10 cellular contexts compared by ENCODE assay signal in the genomic region with DNA sequence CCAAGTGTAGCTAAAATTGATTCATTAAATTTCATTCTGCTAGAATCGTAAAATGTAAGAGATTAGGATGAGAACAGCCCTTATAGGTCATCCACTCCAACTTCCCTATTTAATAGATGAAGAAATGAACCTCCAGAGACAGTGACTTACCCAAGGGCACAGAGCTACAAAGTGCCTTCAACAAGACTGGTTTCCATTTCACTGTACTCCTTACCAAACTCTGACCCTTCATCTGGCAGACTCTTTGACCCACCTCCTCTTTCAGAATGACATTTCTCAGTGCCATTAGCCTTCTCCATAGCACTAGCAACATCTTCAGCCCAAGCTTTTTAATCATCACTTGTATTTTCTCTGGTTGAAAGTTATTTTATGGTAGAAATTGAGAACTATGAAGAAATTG.
DNase-seq lines count a peak whose midpoint lies in the region; ATAC-seq and TF ChIP-seq lines count a peak whose summit lies in the region.
"Had no signal": no experiment of that assay in that cellular context is flagged by ENCODE, and none has a peak within 500 bp of the region (broad histone marks: within the 10 kb centered on the region; RNA-seq: fewer than 3 reads in every experiment).

No MANE protein-coding gene starts in this region.

- no peaks in the 10 kb centered on the region for H3K9me3 ChIP-seq in neutrophil

- DNase-seq in SKM-1 treated with dmso at 0.1 percent for 144 hours (lab: John Stamatoyannopoulos, UW; ENCODE audit: unreplicated experiment): peak; percentile 37
- DNase-seq in SKM-1 (lab: John Stamatoyannopoulos, UW; ENCODE audit: unreplicated experiment): no peak
- no peak for DNase-seq in head of caudate nucleus
- no peak for DNase-seq in cardiac septum (ENCODE audit: low spot score)
- no peak for DNase-seq in mucosa of gallbladder (ENCODE audit: low spot score)
- DNase-seq: activated naive CD4-positive, alpha-beta T cell treated with Interleukin-2 at 50 U/mL for 16 hours; SHP77 treated with DMSO at 0.1 percent for 48 hours had no signal

- peak; percentile 64 for ATAC-seq in GM21576 (IDR thresholded peaks at IDR 0.05; ENCODE audit: unreplicated experiment)
- peak; percentile 56 for ATAC-seq in HG03280 (IDR thresholded peaks at IDR 0.05; ENCODE audit: unreplicated experiment)

- no peak for TF ChIP-seq CTCF in neutrophil (IDR thresholded peaks at IDR 0.05)

- H3K27ac ChIP-seq in neutrophil: peak overlapping the region; percentile 7

- no peaks in the 10 kb centered on the region for H3K27me3 ChIP-seq in neutrophil

- H3K4me3 ChIP-seq in neutrophil (ENCODE audit: low read depth in 1 of 2, low read length in 1 of 2): no peak overlapping the region

- intact Hi-C loops in head of caudate nucleus (cut with DNase I) (no loop called here), cardiac septum (cut with DNase I) (no loop called here)

- H3K4me1 ChIP-seq in neutrophil (ENCODE audit: control insufficient read depth in 1 of 2, insufficient read depth in 1 of 2, low read depth in 1 of 2, low read length in 1 of 2): peaks cover 7 to 15% of the 10 kb centered on the region in 2 experiments

- H3K36me3 ChIP-seq in neutrophil: no peaks in the 10 kb centered on the region
